34 cellular contexts compared by ENCODE assay signal in the genomic region with DNA sequence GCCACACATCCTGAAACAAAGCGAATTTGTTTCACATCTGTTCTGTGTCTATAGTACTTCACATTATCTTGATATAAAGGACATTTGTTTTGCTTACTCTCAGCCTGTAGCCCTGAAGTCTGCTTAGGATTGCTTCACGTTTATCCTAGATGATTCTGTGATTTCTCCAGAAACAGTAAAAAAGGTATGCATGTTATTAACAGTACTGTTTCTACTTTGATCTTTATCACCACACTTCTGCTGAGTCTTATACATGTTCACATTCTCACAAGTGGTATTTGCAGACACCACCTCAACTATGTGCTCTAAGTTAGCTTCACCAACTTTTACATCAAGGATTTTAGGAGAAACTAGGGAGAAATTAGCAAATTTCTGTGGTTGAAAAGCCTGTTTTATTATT. TPM values are rescaled to one million over a fixed set of nuclear protein-coding genes. Genes with fewer than 3 reads are reported as not detected.
"Had no signal": no experiment of that assay in that cellular context is flagged by ENCODE, and none has a peak within 500 bp of the region (broad histone marks: within the 10 kb centered on the region; RNA-seq: fewer than 3 reads in every experiment).

No MANE protein-coding gene starts in this region.

- H3K36me3 ChIP-seq: brain microvascular endothelial cell, breast epithelium had no signal

- H3K4me3 Mint-ChIP-seq: activated B cell treated with CpG ODN at 0.5 μM for 24 hours; activated CD4-positive, alpha-beta memory T cell treated with anti-CD3 and anti-CD28 coated beads, Interleukin-2, amount 10 ng/mL, durations not matched to agents 7 days and 5 days; activated CD4-positive, alpha-beta T cell treated with anti-CD3 and anti-CD28 coated beads for 36 hours; activated CD4-positive, alpha-beta T cell treated with anti-CD3 and anti-CD28 coated beads, Interleukin-2, amount 10 ng/mL, durations not matched to agents 7 days and 5 days; activated CD8-positive, alpha-beta memory T cell treated with anti-CD3 and anti-CD28 coated beads, Interleukin-2, amount 10 ng/mL, durations not matched to agents 7 days and 5 days; activated CD8-positive, alpha-beta T cell treated with anti-CD3 and anti-CD28 coated beads, Interleukin-2, amount 10 ng/mL, durations not matched to agents 7 days and 5 days; activated naive CD4-positive, alpha-beta T cell treated with anti-CD3 and anti-CD28 coated beads, Interleukin-2, amount 10 ng/mL, durations not matched to agents 7 days and 5 days; activated naive CD4-positive, alpha-beta T cell treated with anti-CD3 and anti-CD28 coated beads, Interleukin-2, amount 50 U/mL, for 24 hours; activated naive CD8-positive, alpha-beta T cell; activated naive CD8-positive, alpha-beta T cell treated with anti-CD3 and anti-CD28 coated beads, Interleukin-2, amount 10 ng/mL, durations not matched to agents 7 days and 5 days; activated naive CD8-positive, alpha-beta T cell treated with anti-CD3 and anti-CD28 coated beads, Interleukin-2, amount 50 U/mL, for 24 hours; activated T-cell treated with anti-CD3 and anti-CD28 coated beads, Interleukin-2, amount 50 U/mL, for 24 hours; T-helper 1 cell treated with Interleukin-12 subunit alpha and Interleukin-12 subunit beta and Interleukin-4 antibody, amounts not matched to agents 30 μg/mL and 1 μg/mL, for 36 hours; T-helper 2 cell treated with Interferon-gamma antibody and Interleukin-4, amounts not matched to agents 5 μg/mL and 100 μg/mL, for 36 hours had no signal

- H3K27ac ChIP-seq: body of pancreas, brain microvascular endothelial cell, breast epithelium, VCaP had no signal

- H3K9me3 ChIP-seq: body of pancreas had no signal

- H3K36me3 Mint-ChIP-seq: activated CD8-positive, alpha-beta memory T cell treated with anti-CD3 and anti-CD28 coated beads, Interleukin-2, amount 10 ng/mL, durations not matched to agents 7 days and 5 days; activated naive CD4-positive, alpha-beta T cell treated with anti-CD3 and anti-CD28 coated beads, Interleukin-2, amount 10 ng/mL, durations not matched to agents 7 days and 5 days; activated naive CD8-positive, alpha-beta T cell; activated naive CD8-positive, alpha-beta T cell treated with anti-CD3 and anti-CD28 coated beads, Interleukin-2, amount 10 ng/mL, durations not matched to agents 7 days and 5 days had no signal

- DNase-seq: activated B cell treated with CpG ODN at 0.5 μM for 24 hours; activated CD4-positive, alpha-beta memory T cell treated with anti-CD3 and anti-CD28 coated beads, Interleukin-2, amount 10 ng/mL, durations not matched to agents 7 days and 5 days; activated CD4-positive, alpha-beta T cell treated with anti-CD3 and anti-CD28 coated beads for 1 hour; activated CD4-positive, alpha-beta T cell treated with anti-CD3 and anti-CD28 coated beads for 36 hours; activated CD4-positive, alpha-beta T cell treated with anti-CD3 and anti-CD28 coated beads for 48 hours; activated CD4-positive, alpha-beta T cell treated with anti-CD3 and anti-CD28 coated beads, Interleukin-2, amount 10 ng/mL, durations not matched to agents 7 days and 5 days; activated CD4-positive, alpha-beta T cell treated with anti-CD3 and anti-CD28 coated beads, Interleukin-2, amount 50 U/mL, for 48 hours; activated CD8-positive, alpha-beta memory T cell treated with anti-CD3 and anti-CD28 coated beads for 24 hours; activated CD8-positive, alpha-beta memory T cell treated with anti-CD3 and anti-CD28 coated beads, Interleukin-2, amount 10 ng/mL, durations not matched to agents 7 days and 5 days; activated CD8-positive, alpha-beta memory T cell treated with anti-CD3 and anti-CD28 coated beads, Interleukin-2, amount 50 U/mL, for 48 hours; activated CD8-positive, alpha-beta T cell treated with anti-CD3 and anti-CD28 coated beads, Interleukin-2, amount 10 ng/mL, durations not matched to agents 7 days and 5 days; activated effector memory CD4-positive, alpha-beta T cell treated with Interleukin-2 at 50 U/mL for 16 hours; activated gamma-delta T cell; activated naive CD4-positive, alpha-beta T cell treated with anti-CD3 and anti-CD28 coated beads, Interleukin-2, amount 10 ng/mL, durations not matched to agents 7 days and 5 days; activated naive CD4-positive, alpha-beta T cell treated with Interleukin-2 at 50 U/mL for 16 hours; activated naive CD8-positive, alpha-beta T cell treated with anti-CD3 and anti-CD28 coated beads, Interleukin-2, amount 10 ng/mL, durations not matched to agents 7 days and 5 days; activated naive CD8-positive, alpha-beta T cell treated with anti-CD3 and anti-CD28 coated beads, Interleukin-2, amount 50 U/mL, for 24 hours; activated T-cell treated with anti-CD3 and anti-CD28 coated beads, Interleukin-2, amount 50 U/mL, for 24 hours; activated T-cell treated with anti-CD3 and anti-CD28 coated beads, Interleukin-2, amount 50 U/mL, for 48 hours; amniotic stem cell; aorta; body of pancreas; brain microvascular endothelial cell; central memory CD4-positive, alpha-beta T cell; T-helper 1 cell; T-helper 2 cell; T-helper 9 cell had no signal

- H3K27ac Mint-ChIP-seq: activated B cell treated with CpG ODN at 0.5 μM for 24 hours; activated CD4-positive, alpha-beta memory T cell treated with anti-CD3 and anti-CD28 coated beads, Interleukin-2, amount 10 ng/mL, durations not matched to agents 7 days and 5 days; activated CD4-positive, alpha-beta T cell treated with anti-CD3 and anti-CD28 coated beads for 36 hours; activated CD4-positive, alpha-beta T cell treated with anti-CD3 and anti-CD28 coated beads, Interleukin-2, amount 10 ng/mL, durations not matched to agents 7 days and 5 days; activated CD8-positive, alpha-beta memory T cell treated with anti-CD3 and anti-CD28 coated beads, Interleukin-2, amount 10 ng/mL, durations not matched to agents 7 days and 5 days; activated CD8-positive, alpha-beta T cell treated with anti-CD3 and anti-CD28 coated beads, Interleukin-2, amount 10 ng/mL, durations not matched to agents 7 days and 5 days; activated naive CD4-positive, alpha-beta T cell treated with anti-CD3 and anti-CD28 coated beads, Interleukin-2, amount 10 ng/mL, durations not matched to agents 7 days and 5 days; activated naive CD4-positive, alpha-beta T cell treated with anti-CD3 and anti-CD28 coated beads, Interleukin-2, amount 50 U/mL, for 24 hours; activated naive CD8-positive, alpha-beta T cell; activated naive CD8-positive, alpha-beta T cell treated with anti-CD3 and anti-CD28 coated beads, Interleukin-2, amount 10 ng/mL, durations not matched to agents 7 days and 5 days; activated naive CD8-positive, alpha-beta T cell treated with anti-CD3 and anti-CD28 coated beads, Interleukin-2, amount 50 U/mL, for 24 hours; activated T-cell treated with anti-CD3 and anti-CD28 coated beads, Interleukin-2, amount 50 U/mL, for 24 hours; activated T-helper 2 cell treated with anti-CD3 and anti-CD28 coated beads, Interferon-gamma antibody, Interleukin-2, Interleukin-4, amounts not matched to agents 10 μg/mL and 5 μg/mL and 100 μg/mL, durations not matched to agents 14 hours and 24 hours and 36 hours; T-helper 1 cell treated with Interleukin-12 subunit alpha and Interleukin-12 subunit beta and Interleukin-4 antibody, amounts not matched to agents 30 μg/mL and 1 μg/mL, for 36 hours; T-helper 2 cell treated with Interferon-gamma antibody and Interleukin-4, amounts not matched to agents 5 μg/mL and 100 μg/mL, for 36 hours had no signal

- H3K9me3 Mint-ChIP-seq: activated CD4-positive, alpha-beta memory T cell treated with anti-CD3 and anti-CD28 coated beads, Interleukin-2, amount 10 ng/mL, durations not matched to agents 7 days and 5 days; activated naive CD8-positive, alpha-beta T cell treated with anti-CD3 and anti-CD28 coated beads, Interleukin-2, amount 10 ng/mL, durations not matched to agents 7 days and 5 days; activated T-helper 2 cell treated with anti-CD3 and anti-CD28 coated beads, Interferon-gamma antibody, Interleukin-2, Interleukin-4, amounts not matched to agents 10 μg/mL and 5 μg/mL and 100 μg/mL, durations not matched to agents 14 hours and 24 hours and 36 hours; T-helper 1 cell treated with Interleukin-12 subunit alpha and Interleukin-12 subunit beta and Interleukin-4 antibody, amounts not matched to agents 30 μg/mL and 1 μg/mL, for 36 hours had no signal

- H3K4me1 Mint-ChIP-seq: activated B cell treated with CpG ODN at 0.5 μM for 24 hours; activated CD4-positive, alpha-beta memory T cell treated with anti-CD3 and anti-CD28 coated beads, Interleukin-2, amount 10 ng/mL, durations not matched to agents 7 days and 5 days; activated CD4-positive, alpha-beta T cell treated with anti-CD3 and anti-CD28 coated beads for 36 hours; activated CD4-positive, alpha-beta T cell treated with anti-CD3 and anti-CD28 coated beads, Interleukin-2, amount 10 ng/mL, durations not matched to agents 7 days and 5 days; activated CD8-positive, alpha-beta memory T cell treated with anti-CD3 and anti-CD28 coated beads, Interleukin-2, amount 10 ng/mL, durations not matched to agents 7 days and 5 days; activated naive CD4-positive, alpha-beta T cell treated with anti-CD3 and anti-CD28 coated beads, Interleukin-2, amount 10 ng/mL, durations not matched to agents 7 days and 5 days; activated naive CD4-positive, alpha-beta T cell treated with anti-CD3 and anti-CD28 coated beads, Interleukin-2, amount 50 U/mL, for 24 hours; activated naive CD8-positive, alpha-beta T cell treated with anti-CD3 and anti-CD28 coated beads, Interleukin-2, amount 10 ng/mL, durations not matched to agents 7 days and 5 days; activated naive CD8-positive, alpha-beta T cell treated with anti-CD3 and anti-CD28 coated beads, Interleukin-2, amount 50 U/mL, for 24 hours had no signal

- ATAC-seq: activated CD4-positive, alpha-beta T cell treated with anti-CD3 and anti-CD28 coated beads for 36 hours; activated CD8-positive, alpha-beta memory T cell treated with anti-CD3 and anti-CD28 coated beads, Interleukin-2, amount 10 ng/mL, durations not matched to agents 7 days and 5 days; activated CD8-positive, alpha-beta T cell treated with anti-CD3 and anti-CD28 coated beads, Interleukin-2, amount 10 ng/mL, durations not matched to agents 7 days and 5 days; activated naive CD8-positive, alpha-beta T cell treated with anti-CD3 and anti-CD28 coated beads, Interleukin-2, amount 50 U/mL, for 24 hours; body of pancreas had no signal

- H3K4me1 ChIP-seq: breast epithelium had no signal

- H3K27me3 Mint-ChIP-seq: activated B cell treated with CpG ODN at 0.5 μM for 24 hours; activated CD4-positive, alpha-beta memory T cell treated with anti-CD3 and anti-CD28 coated beads, Interleukin-2, amount 10 ng/mL, durations not matched to agents 7 days and 5 days; activated CD4-positive, alpha-beta T cell treated with anti-CD3 and anti-CD28 coated beads for 36 hours; activated CD4-positive, alpha-beta T cell treated with anti-CD3 and anti-CD28 coated beads, Interleukin-2, amount 10 ng/mL, durations not matched to agents 7 days and 5 days; activated CD8-positive, alpha-beta memory T cell treated with anti-CD3 and anti-CD28 coated beads, Interleukin-2, amount 10 ng/mL, durations not matched to agents 7 days and 5 days; activated naive CD4-positive, alpha-beta T cell treated with anti-CD3 and anti-CD28 coated beads, Interleukin-2, amount 10 ng/mL, durations not matched to agents 7 days and 5 days; activated naive CD8-positive, alpha-beta T cell; activated naive CD8-positive, alpha-beta T cell treated with anti-CD3 and anti-CD28 coated beads, Interleukin-2, amount 10 ng/mL, durations not matched to agents 7 days and 5 days; activated naive CD8-positive, alpha-beta T cell treated with anti-CD3 and anti-CD28 coated beads, Interleukin-2, amount 50 U/mL, for 24 hours; activated T-cell treated with anti-CD3 and anti-CD28 coated beads, Interleukin-2, amount 50 U/mL, for 24 hours had no signal

- H3K4me3 ChIP-seq: body of pancreas, breast epithelium had no signal

- H3K27me3 ChIP-seq: body of pancreas, brain microvascular endothelial cell, breast epithelium had no signal

RNA-seq across cellular contexts. Expression of gene ADAMTS19, which starts 47.4 kb away (rescaled TPM):
- total RNA-seq: activated B cell treated with CpG ODN at 0.5 μM for 24 hours; activated CD4-positive, alpha-beta memory T cell treated with anti-CD3 and anti-CD28 coated beads, Interleukin-2, amount 10 ng/mL, durations not matched to agents 7 days and 5 days; activated CD4-positive, alpha-beta T cell treated with anti-CD3 and anti-CD28 coated beads for 36 hours; activated CD4-positive, alpha-beta T cell treated with anti-CD3 and anti-CD28 coated beads, Interleukin-2, amount 10 ng/mL, durations not matched to agents 7 days and 5 days; activated CD8-positive, alpha-beta memory T cell treated with anti-CD3 and anti-CD28 coated beads, Interleukin-2, amount 10 ng/mL, durations not matched to agents 7 days and 5 days; activated CD8-positive, alpha-beta T cell treated with anti-CD3 and anti-CD28 coated beads, Interleukin-2, amount 10 ng/mL, durations not matched to agents 7 days and 5 days; activated naive CD8-positive, alpha-beta T cell treated with anti-CD3 and anti-CD28 coated beads, Interleukin-2, amount 10 ng/mL, durations not matched to agents 7 days and 5 days; activated T-helper 2 cell treated with anti-CD3 and anti-CD28 coated beads, Interferon-gamma antibody, Interleukin-2, Interleukin-4, amounts not matched to agents 10 μg/mL and 5 μg/mL and 100 μg/mL, durations not matched to agents 14 hours and 24 hours and 36 hours had no signal
